18 cellular contexts compared by ENCODE assay signal in the genomic region with DNA sequence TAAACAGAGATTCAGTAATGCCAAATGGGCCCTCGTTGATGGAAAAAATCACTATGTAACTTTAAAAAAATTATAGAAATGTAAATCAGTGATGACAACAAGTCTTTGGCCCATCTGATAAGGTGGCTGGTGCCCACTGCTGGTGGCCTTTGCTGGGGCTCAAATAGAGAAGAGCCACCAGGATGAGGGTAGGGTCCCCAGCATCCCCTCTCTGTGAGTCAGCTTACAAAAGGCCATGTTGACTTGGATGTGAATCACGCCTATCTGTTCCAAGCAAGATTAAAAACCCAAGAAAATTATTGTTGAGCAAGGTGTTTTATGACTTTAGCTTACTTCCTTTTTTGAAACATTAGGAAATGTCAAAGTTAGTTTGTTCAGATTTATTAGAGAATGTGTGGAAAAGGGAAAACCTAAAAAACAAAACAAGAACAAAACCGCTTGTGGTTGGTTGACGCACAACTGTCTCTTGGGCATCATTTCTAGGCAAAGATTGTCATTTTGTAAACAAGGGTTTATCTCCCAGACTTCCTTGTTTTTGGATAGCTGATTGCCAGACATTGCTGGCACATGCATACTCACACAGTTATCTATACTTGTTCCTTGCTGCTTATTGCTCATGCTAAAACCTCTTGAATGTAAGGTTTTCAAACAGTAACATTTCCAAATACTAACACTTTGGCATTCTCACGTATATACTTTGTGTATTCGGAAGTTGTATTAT. TPM values are rescaled to one million over a fixed set of nuclear protein-coding genes. Genes with fewer than 3 reads are reported as not detected.
DNase-seq lines count a peak whose midpoint lies in the region; ATAC-seq and TF ChIP-seq lines count a peak whose summit lies in the region.
"Had no signal": no experiment of that assay in that cellular context is flagged by ENCODE, and none has a peak within 500 bp of the region (broad histone marks: within the 10 kb centered on the region; RNA-seq: fewer than 3 reads in every experiment).

No MANE protein-coding gene starts in this region.

- no peaks in the 10 kb centered on the region for H3K27me3 ChIP-seq in right cardiac atrium (ENCODE audit: control insufficient read depth, insufficient read depth)
- H3K27me3 ChIP-seq in Panc1 (ENCODE audit: control insufficient read depth, insufficient read depth, low read length), result no peaks in the 10 kb centered on the region
- H3K27me3 ChIP-seq in left lung, result no peaks in the 10 kb centered on the region
- H3K27me3 ChIP-seq: SJSA1 had no signal

- ATAC-seq in right cardiac atrium, result peak; percentile 75 to 88
- no peak for ATAC-seq in left ventricle myocardium superior
- ATAC-seq in Panc1, result no peak
- no peak for ATAC-seq in HG02870 (IDR thresholded peaks at IDR 0.05; ENCODE audit: unreplicated experiment)
- ATAC-seq in left lung, result no peak

- no peaks in the 10 kb centered on the region for H3K9me3 Mint-ChIP-seq in HFFc6

- POLR2A ChIA-PET in Panc1 (lab: Charles Lee), result no interaction called here

- H3K4me3 ChIP-seq in right cardiac atrium (ENCODE audit: low read length), result no peak overlapping the region
- no peak overlapping the region for H3K4me3 ChIP-seq in Panc1 (ENCODE audit: low read depth in 2 of 2, low read length in 2 of 2)
- no peak overlapping the region for H3K4me3 ChIP-seq in fibroblast of pulmonary artery (replicated peaks; ENCODE audit: low read depth, low read length)
- no peak overlapping the region for H3K4me3 ChIP-seq in left lung
- H3K4me3 ChIP-seq: SJSA1 had no signal

- BruUV-seq in Panc1 (replicated peaks; lab: Mats Ljungman, UMichigan), result no TSS peak

- H3K36me3 Mint-ChIP-seq in HFFc6 (ENCODE audit: low read depth), result no peaks in the 10 kb centered on the region
- H3K36me3 Mint-ChIP-seq: CD4-positive, CD25-positive, alpha-beta regulatory T cell had no signal

- H3K9me3 ChIP-seq in right cardiac atrium (ENCODE audit: control insufficient read depth, low read length) (no peaks in the 10 kb centered on the region), Panc1 (ENCODE audit: control insufficient read depth, insufficient read depth, low read depth, low read length) (no peaks in the 10 kb centered on the region), left lung (peaks cover 0 to 9% of the 10 kb centered on the region in 2 donors)
- H3K9me3 ChIP-seq: SJSA1 had no signal

- DNase-seq in right cardiac atrium (no peak), left ventricle myocardium superior (no peak), Panc1 (ENCODE audit: low read depth, low spot score) (no peak), fibroblast of pulmonary artery (ENCODE audit: low read depth) (peak; percentile 40), HFFc6 (no peak), COR-L47 (lab: John Stamatoyannopoulos, UW) (no peak), left lung (no peak)
- DNase-seq: AML-193; CD4-positive, CD25-positive, alpha-beta regulatory T cell; DMS79 treated with DMSO at 0.1 percent for 48 hours; Karpas-422; MM.1S; NCI-H1417; NCI-H1930; NCI-H2171 treated with DMSO at 0.1 percent for 48 hours; NCI-H82 had no signal

- H3K27ac Mint-ChIP-seq in HFFc6, result no peak overlapping the region

- WGBS in right cardiac atrium, result 44% methylated on average over 6 of the region's 6 CpGs

- in situ Hi-C loops in Panc1 (cut with HindIII; ENCODE audit: low pct_unique_long_range_greater_than_20kb, low sequenced_read_pairs), result no loop called here

- peaks cover 11% of the 10 kb centered on the region for H3K27me3 Mint-ChIP-seq in HFFc6 (ENCODE audit: insufficient read depth)

- peaks cover 4% of the 10 kb centered on the region for H3K4me1 ChIP-seq in right cardiac atrium (ENCODE audit: control insufficient read depth, insufficient read depth, low read length)
- no peaks in the 10 kb centered on the region for H3K4me1 ChIP-seq in Panc1 (ENCODE audit: control insufficient read depth, insufficient read depth, low read length)
- peaks cover 0 to 3% of the 10 kb centered on the region in 2 donors for H3K4me1 ChIP-seq in left lung
- H3K4me1 ChIP-seq: SJSA1 had no signal

- CTCF ChIA-PET in Panc1 (lab: Charles Lee), result no interaction called here

- intact Hi-C loops in right cardiac atrium (cut with DNase I), result no loop called here
- intact Hi-C loops in left ventricle myocardium superior (cut with micrococcal nuclease), result no loop called here
- intact Hi-C loops in Panc1 (cut with micrococcal nuclease; ENCODE audit: unreplicated experiment), result no loop called here
- intact Hi-C loops in left lung (cut with DNase I), result no loop called here

- H3K27ac ChIP-seq in right cardiac atrium (ENCODE audit: low read length), result no peak overlapping the region
- peak overlapping the region; percentile 4; the same call in 1 of the 2 replicates for H3K27ac ChIP-seq in Panc1 (ENCODE audit: low read length)
- no peak overlapping the region for H3K27ac ChIP-seq in left lung
- H3K27ac ChIP-seq: SJSA1 had no signal

- TF ChIP-seq CTCF in Panc1 (IDR thresholded peaks at IDR 0.05) (no peak), fibroblast of pulmonary artery (IDR thresholded peaks at IDR 0.05; ENCODE audit: low read length, missing control alignments) (no peak), HFFc6 (IDR thresholded peaks at IDR 0.05) (no peak), left lung (IDR thresholded peaks at IDR 0.05) (no peak)

- H3K4me3 Mint-ChIP-seq in HFFc6, result no peak overlapping the region
- H3K4me3 Mint-ChIP-seq: CD4-positive, CD25-positive, alpha-beta regulatory T cell had no signal

- H3K4me1 Mint-ChIP-seq in HFFc6 (ENCODE audit: low read depth), result no peaks in the 10 kb centered on the region
- H3K4me1 Mint-ChIP-seq: CD4-positive, CD25-positive, alpha-beta regulatory T cell had no signal

- H3K36me3 ChIP-seq in Panc1 (ENCODE audit: control insufficient read depth, insufficient read depth, low read length) (no peaks in the 10 kb centered on the region), left lung (no peaks in the 10 kb centered on the region)
- H3K36me3 ChIP-seq: SJSA1 had no signal

RNA-seq across cellular contexts. Expression of a gene that starts 53.7 kb away (rescaled TPM):
- total RNA-seq in right cardiac atrium (1 to 10 TPM in 3 of 4 donors, under 1 TPM in 1; 0.89 to 1.7 (median 1.4) TPM), left ventricle myocardium superior (0.62 TPM), Panc1 (2021; ENCODE audit: unreplicated experiment) (2.8 TPM), left lung (1 to 10 TPM; 3.2 to 3.5 TPM)
- polyA plus RNA-seq in right cardiac atrium, result 0.72 TPM
- 2.0 TPM for polyA plus RNA-seq in Panc1 (2012; ENCODE audit: insufficient read length)
- under 1 TPM; 0.26 to 0.66 (median 0.55) TPM for total RNA-seq in HFFc6 (2021; fragmentation: NEBNext Ultra II Directional; extraction: Animal tissue kit (Norgen Biotek cat#: 25700))
- total RNA-seq: CD4-positive, CD25-positive, alpha-beta regulatory T cell had no signal

Comparison
In these comparisons a context has a peak if more than half of its experiments do, and no peak if none do; other contexts are left out.
1. ATAC-seq: peak in right cardiac atrium (2 of 2); none in left ventricle myocardium superior (single experiment), Panc1 (single experiment), HG02870 (single experiment) and left lung (single experiment).